In the genomic region with DNA sequence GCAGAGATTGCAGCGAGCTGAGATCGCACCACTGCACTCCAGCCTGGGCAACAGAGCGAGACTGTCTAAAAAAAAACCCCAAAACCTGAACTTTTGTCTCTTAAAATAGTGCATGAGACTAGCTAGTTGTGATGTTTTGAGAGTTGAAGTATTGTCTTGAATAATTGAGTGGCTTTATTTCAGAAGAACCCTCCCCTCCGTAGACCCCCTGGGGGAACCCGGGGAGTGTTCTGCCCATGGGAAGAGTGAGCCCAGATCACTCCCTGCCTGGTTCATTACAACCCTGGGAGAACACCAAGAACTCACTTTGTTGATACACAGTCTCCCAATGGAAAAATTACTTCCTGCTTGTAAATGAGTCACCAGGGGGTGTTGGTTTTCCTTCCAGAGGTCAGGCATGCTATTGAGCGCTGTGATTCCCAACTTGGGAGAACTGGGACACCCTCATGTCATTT, we compare ENCODE assay signal across 1 cellular context.
TF ChIP-seq lines count a peak whose summit lies in the region.

No MANE protein-coding gene starts in this region.

TF ChIP-seq in HCT116, 20 proteins besides CTCF, POLR2A, EP300 and RAD21 (continued from another document):
- TF ChIP-seq ELF1 (IDR thresholded peaks at IDR 0.05; ENCODE audit: borderline replicate concordance, low read depth), result no peak
- no peak for TF ChIP-seq TCF7L2 (IDR thresholded peaks at IDR 0.05; ENCODE audit: borderline replicate concordance, extremely low read depth, insufficient read depth, insufficient read length)
- TF ChIP-seq, protein P1, sequence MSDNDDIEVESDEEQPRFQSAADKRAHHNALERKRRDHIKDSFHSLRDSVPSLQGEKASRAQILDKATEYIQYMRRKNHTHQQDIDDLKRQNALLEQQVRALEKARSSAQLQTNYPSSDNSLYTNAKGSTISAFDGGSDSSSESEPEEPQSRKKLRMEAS (IDR thresholded peaks at IDR 0.05), result no peak
- TF ChIP-seq CBX3 (IDR thresholded peaks at IDR 0.05; ENCODE audit: low read depth), result no peak
- no peak for TF ChIP-seq CEBPB (IDR thresholded peaks at IDR 0.05; ENCODE audit: low read depth)
- TF ChIP-seq POLR2AphosphoS5 (IDR thresholded peaks at IDR 0.05; ENCODE audit: low read depth, low read length), result no peak
- no peak for TF ChIP-seq EZH2phosphoT487 (IDR thresholded peaks at IDR 0.05; ENCODE audit: borderline replicate concordance)
- no peak for TF ChIP-seq SRF (IDR thresholded peaks at IDR 0.05; ENCODE audit: low read depth)
- peak; percentile 64 for TF ChIP-seq FOSL1 (IDR thresholded peaks at IDR 0.05; ENCODE audit: low read depth)
